Comparison of ENCODE assay signal across 8 cellular contexts in the genomic region with DNA sequence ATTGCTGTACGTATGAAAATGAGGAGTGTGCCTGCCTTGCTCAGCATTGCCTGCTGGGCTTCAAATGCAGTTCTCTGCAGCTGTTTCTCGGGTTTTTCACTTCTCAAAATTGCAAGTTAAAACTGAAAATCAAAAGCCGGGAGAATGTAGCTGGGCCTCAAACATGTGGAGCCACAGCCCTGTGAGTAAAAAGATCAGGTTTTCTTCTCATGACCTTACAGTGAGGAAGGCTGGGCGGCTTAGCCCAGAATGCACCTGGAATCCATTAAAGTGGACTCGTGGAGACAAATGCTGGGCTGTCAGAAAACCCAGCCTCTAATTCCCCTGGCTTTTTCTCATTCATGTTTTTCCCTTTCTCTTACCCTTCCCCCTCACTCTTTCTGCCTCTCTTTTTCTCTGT. TPM values are rescaled to one million over a fixed set of nuclear protein-coding genes. Genes with fewer than 3 reads are reported as not detected.
DNase-seq lines count a peak whose midpoint lies in the region; ATAC-seq and TF ChIP-seq lines count a peak whose summit lies in the region.

No MANE protein-coding gene starts in this region.

- ATAC-seq in GM19025 (IDR thresholded peaks at IDR 0.05; ENCODE audit: low read depth, unreplicated experiment) = peak; percentile 69
- ATAC-seq in HG02981 (IDR thresholded peaks at IDR 0.05; ENCODE audit: unreplicated experiment) = peak; percentile 59
- ATAC-seq in left lobe of liver = no peak

- peaks cover 77% of the 10 kb centered on the region for H3K79me2 ChIP-seq in osteoblast (ENCODE audit: insufficient read depth, low read length)

- H2AFZ ChIP-seq in osteoblast (ENCODE audit: low read length) = no peak overlapping the region

- no peaks in the 10 kb centered on the region for H3K27me3 ChIP-seq in osteoblast (ENCODE audit: insufficient read depth, low read length)

- peaks cover 4% of the 10 kb centered on the region for H4K20me1 ChIP-seq in osteoblast (ENCODE audit: insufficient read depth, low read length)

- H3K4me3 ChIP-seq in osteoblast (ENCODE audit: insufficient read depth, low read length) = no peak overlapping the region

- H3K27ac ChIP-seq in osteoblast (ENCODE audit: low read depth, low read length) = peak overlapping the region; percentile 87

- intact Hi-C loops in posterior vena cava (cut with DNase I) = no loop called here

- peaks cover 47% of the 10 kb centered on the region for H3K4me1 ChIP-seq in osteoblast (ENCODE audit: insufficient read depth, low read length)

- H3K9me3 ChIP-seq in osteoblast (ENCODE audit: low read depth, low read length) = no peaks in the 10 kb centered on the region

- H3K36me3 ChIP-seq in osteoblast (ENCODE audit: insufficient read depth, low read length) = peaks cover 13% of the 10 kb centered on the region

- H3K4me2 ChIP-seq in osteoblast (ENCODE audit: insufficient read depth, low read length) = peak overlapping the region; percentile 64

- TF ChIP-seq CTCF in osteoblast (IDR thresholded peaks at IDR 0.05; ENCODE audit: extremely low read depth, low read depth, low read length) = no peak

- DNase-seq in amniotic epithelial cell (ENCODE audit: low read depth) (peak; percentile 66), osteoblast (ENCODE audit: insufficient read length, low spot score, missing footprints) (no peak), left lobe of liver (ENCODE audit: low spot score) (no peak), posterior vena cava (ENCODE audit: low spot score) (no peak), NCI-H187 treated with DMSO at 0.1 percent for 48 hours (lab: John Stamatoyannopoulos, UW) (no peak)
- DNase-seq in activated CD4-positive, alpha-beta T cell treated with anti-CD3 and anti-CD28 coated beads for 1 hour = no peak

RNA-seq across cellular contexts. Expression of a gene that starts 34.4 kb away (rescaled TPM):
- 193 and 229 TPM in 2 replicates for total RNA-seq in osteoblast
- total RNA-seq in left lobe of liver = 11.7 TPM
- 10 to 100 TPM; 48.5 to 61.5 TPM for total RNA-seq in posterior vena cava

RNA-seq across cellular contexts. Expression of a gene that starts 56.0 kb away (rescaled TPM):
- total RNA-seq in osteoblast = 0.72 and 0.88 TPM in 2 replicates
- total RNA-seq in left lobe of liver = 2.2 TPM
- 1 to 10 TPM; 2.4 to 5.4 TPM for total RNA-seq in posterior vena cava
